1 cellular context compared by ENCODE assay signal in the genomic region with DNA sequence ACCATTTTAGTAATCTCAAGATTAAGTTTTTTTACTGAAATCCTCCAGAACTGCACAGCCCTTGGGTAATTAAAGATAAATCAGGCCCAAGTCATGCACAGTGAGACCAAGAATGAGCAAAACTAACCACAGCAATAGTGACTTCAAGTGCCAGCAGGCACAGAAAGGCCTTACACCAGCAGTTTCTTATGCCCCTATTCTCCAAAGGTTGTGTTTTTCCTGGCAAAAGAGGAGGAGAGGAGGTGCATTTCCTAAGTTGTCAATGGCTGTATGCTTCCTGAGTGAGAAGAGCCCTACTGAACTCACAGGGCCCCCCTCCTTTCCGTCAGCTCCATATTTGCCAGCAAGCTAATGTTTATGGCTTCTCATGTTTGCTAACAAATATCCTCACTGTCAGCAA.
TF ChIP-seq lines count a peak whose summit lies in the region.

No MANE protein-coding gene starts in this region.

TF ChIP-seq in GM23338, 12 proteins besides CTCF, POLR2A, EP300 and RAD21 (continued from another document):
- TF ChIP-seq JUNB (IDR thresholded peaks at IDR 0.05; ENCODE audit: unreplicated experiment), result no peak
- TF ChIP-seq EZH2phosphoT487 (IDR thresholded peaks at IDR 0.05; ENCODE audit: unreplicated experiment), result no peak
- TF ChIP-seq POLR2AphosphoS5 (IDR thresholded peaks at IDR 0.05; ENCODE audit: low read depth), result no peak
- no peak for TF ChIP-seq EZH2 (IDR thresholded peaks at IDR 0.05; ENCODE audit: low read depth, unreplicated experiment)
- no peak for TF ChIP-seq ZNF331 (CRISPR knock-in tag; IDR thresholded peaks at IDR 0.05; ENCODE audit: low read depth)
- TF ChIP-seq, protein P1, sequence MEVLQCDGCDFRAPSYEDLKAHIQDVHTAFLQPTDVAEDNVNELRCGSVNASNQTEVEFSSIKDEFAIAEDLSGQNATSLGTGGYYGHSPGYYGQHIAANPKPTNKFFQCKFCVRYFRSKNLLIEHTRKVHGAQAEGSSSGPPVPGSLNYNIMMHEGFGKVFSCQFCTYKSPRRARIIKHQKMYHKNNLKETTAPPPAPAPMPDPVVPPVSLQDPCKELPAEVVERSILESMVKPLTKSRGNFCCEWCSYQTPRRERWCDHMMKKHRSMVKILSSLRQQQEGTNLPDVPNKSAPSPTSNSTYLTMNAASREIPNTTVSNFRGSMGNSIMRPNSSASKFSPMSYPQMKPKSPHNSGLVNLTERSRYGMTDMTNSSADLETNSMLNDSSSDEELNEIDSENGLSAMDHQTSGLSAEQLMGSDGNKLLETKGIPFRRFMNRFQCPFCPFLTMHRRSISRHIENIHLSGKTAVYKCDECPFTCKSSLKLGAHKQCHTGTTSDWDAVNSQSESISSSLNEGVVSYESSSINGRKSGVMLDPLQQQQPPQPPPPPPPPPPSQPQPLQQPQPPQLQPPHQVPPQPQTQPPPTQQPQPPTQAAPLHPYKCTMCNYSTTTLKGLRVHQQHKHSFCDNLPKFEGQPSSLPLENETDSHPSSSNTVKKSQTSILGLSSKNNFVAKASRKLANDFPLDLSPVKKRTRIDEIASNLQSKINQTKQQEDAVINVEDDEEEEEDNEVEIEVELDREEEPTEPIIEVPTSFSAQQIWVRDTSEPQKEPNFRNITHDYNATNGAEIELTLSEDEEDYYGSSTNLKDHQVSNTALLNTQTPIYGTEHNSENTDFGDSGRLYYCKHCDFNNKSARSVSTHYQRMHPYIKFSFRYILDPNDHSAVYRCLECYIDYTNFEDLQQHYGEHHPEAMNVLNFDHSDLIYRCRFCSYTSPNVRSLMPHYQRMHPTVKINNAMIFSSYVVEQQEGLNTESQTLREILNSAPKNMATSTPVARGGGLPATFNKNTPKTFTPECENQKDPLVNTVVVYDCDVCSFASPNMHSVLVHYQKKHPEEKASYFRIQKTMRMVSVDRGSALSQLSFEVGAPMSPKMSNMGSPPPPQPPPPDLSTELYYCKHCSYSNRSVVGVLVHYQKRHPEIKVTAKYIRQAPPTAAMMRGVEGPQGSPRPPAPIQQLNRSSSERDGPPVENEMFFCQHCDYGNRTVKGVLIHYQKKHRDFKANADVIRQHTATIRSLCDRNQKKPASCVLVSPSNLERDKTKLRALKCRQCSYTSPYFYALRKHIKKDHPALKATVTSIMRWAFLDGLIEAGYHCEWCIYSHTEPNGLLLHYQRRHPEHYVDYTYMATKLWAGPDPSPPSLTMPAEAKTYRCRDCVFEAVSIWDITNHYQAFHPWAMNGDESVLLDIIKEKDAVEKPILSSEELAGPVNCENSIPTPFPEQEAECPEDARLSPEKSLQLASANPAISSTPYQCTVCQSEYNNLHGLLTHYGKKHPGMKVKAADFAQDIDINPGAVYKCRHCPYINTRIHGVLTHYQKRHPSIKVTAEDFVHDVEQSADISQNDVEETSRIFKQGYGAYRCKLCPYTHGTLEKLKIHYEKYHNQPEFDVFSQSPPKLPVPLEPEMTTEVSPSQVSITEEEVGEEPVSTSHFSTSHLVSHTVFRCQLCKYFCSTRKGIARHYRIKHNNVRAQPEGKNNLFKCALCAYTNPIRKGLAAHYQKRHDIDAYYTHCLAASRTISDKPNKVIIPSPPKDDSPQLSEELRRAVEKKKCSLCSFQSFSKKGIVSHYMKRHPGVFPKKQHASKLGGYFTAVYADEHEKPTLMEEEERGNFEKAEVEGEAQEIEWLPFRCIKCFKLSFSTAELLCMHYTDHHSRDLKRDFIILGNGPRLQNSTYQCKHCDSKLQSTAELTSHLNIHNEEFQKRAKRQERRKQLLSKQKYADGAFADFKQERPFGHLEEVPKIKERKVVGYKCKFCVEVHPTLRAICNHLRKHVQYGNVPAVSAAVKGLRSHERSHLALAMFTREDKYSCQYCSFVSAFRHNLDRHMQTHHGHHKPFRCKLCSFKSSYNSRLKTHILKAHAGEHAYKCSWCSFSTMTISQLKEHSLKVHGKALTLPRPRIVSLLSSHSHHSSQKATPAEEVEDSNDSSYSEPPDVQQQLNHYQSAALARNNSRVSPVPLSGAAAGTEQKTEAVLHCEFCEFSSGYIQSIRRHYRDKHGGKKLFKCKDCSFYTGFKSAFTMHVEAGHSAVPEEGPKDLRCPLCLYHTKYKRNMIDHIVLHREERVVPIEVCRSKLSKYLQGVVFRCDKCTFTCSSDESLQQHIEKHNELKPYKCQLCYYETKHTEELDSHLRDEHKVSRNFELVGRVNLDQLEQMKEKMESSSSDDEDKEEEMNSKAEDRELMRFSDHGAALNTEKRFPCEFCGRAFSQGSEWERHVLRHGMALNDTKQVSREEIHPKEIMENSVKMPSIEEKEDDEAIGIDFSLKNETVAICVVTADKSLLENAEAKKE (CRISPR knock-in tag; IDR thresholded peaks at IDR 0.05), result no peak
TF ChIP-seq in GM23338: peak in this region for 0.
